In genomic region chr20:58893355-58894151, GRCh38 we compare ENCODE assay signal across 8 cellular contexts. TPM values are rescaled to one million over a fixed set of nuclear protein-coding genes. Genes with fewer than 3 reads are reported as not detected.
A peak's percentile ranks its signal among the peaks of the same experiment; 100 is the strongest.
DNase-seq lines count a peak whose midpoint lies in the region; ATAC-seq, FAIRE-seq and TF ChIP-seq lines count a peak whose summit lies in the region.

No MANE protein-coding gene starts in this region.

- H3K36me3 ChIP-seq in Panc1 (ENCODE audit: control insufficient read depth, insufficient read depth, low read length) (peaks cover 2% of the 10 kb centered on the region; the same call in 1 of the 2 replicates), endocrine pancreas (ENCODE audit: control insufficient read depth, insufficient read depth, low read length) (peaks cover 3% of the 10 kb centered on the region), prostate gland (no peaks in the 10 kb centered on the region)

- H3K4me1 ChIP-seq in Panc1 (ENCODE audit: control insufficient read depth, insufficient read depth, low read length) (peaks cover 36% of the 10 kb centered on the region), endocrine pancreas (ENCODE audit: control insufficient read depth, insufficient read depth, low read length) (peaks cover 31% of the 10 kb centered on the region), prostate gland (replicated peaks) (peaks cover 15% of the 10 kb centered on the region)

- in situ Hi-C loops in Panc1 (cut with HindIII; ENCODE audit: low pct_unique_long_range_greater_than_20kb, low sequenced_read_pairs): no loop called here

- POLR2A ChIA-PET in Panc1 (lab: Charles Lee): no interaction called here

- FAIRE-seq in GM19239 (lab: Jason Lieb, UNC): peak; percentile 31

- BruUV-seq in Panc1 (replicated peaks; lab: Mats Ljungman, UMichigan): TSS peak; percentile 58

- no peaks in the 10 kb centered on the region for H3K9me3 ChIP-seq in Panc1 (ENCODE audit: control insufficient read depth, insufficient read depth, low read depth, low read length)
- no peaks in the 10 kb centered on the region for H3K9me3 ChIP-seq in endocrine pancreas (ENCODE audit: control insufficient read depth, low read length)
- H3K9me3 ChIP-seq in prostate gland: no peaks in the 10 kb centered on the region

- H3K9ac ChIP-seq in endocrine pancreas (ENCODE audit: control insufficient read depth, insufficient read depth, low read length): no peak overlapping the region

- H3K27ac ChIP-seq in Panc1 (ENCODE audit: low read length): peak overlapping the region; percentile 70
- peak overlapping the region in 1 of 2 donors; percentile 98 for H3K27ac ChIP-seq in prostate gland

- ATAC-seq in Panc1: no peak

- 61% methylated on average over 5 of the region's 5 CpGs for WGBS in prostate gland

- intact Hi-C loops in Panc1 (cut with micrococcal nuclease; ENCODE audit: unreplicated experiment) (loop anchor here (10.0 kb wide), 1 partner anchor 91 kb away; the partner anchor contains the start of gene NELFCD), prostate gland (cut with DNase I) (loop anchor here (5.0 kb wide), 1 partner anchor 139 kb away; the partner anchor contains the start of gene ATP5F1E)

- TF ChIP-seq CTCF in Panc1 (IDR thresholded peaks at IDR 0.05) (no peak), prostate gland (IDR thresholded peaks at IDR 0.05) (no peak)

- peak overlapping the region; percentile 68 to 77 for H3K4me3 ChIP-seq in Panc1 (ENCODE audit: low read depth in 2 of 2, low read length in 2 of 2)
- peak overlapping the region; percentile 92 for H3K4me3 ChIP-seq in endocrine pancreas (ENCODE audit: control insufficient read depth, insufficient read depth, low read length)
- H3K4me3 ChIP-seq in skeletal muscle cell (ENCODE audit: low read depth, low read length): peak overlapping the region; percentile 73
- no peak overlapping the region for H3K4me3 ChIP-seq in prostate gland

- CTCF ChIA-PET in Panc1 (lab: Charles Lee): no interaction called here

- no peak for DNase-seq in GM19239 (ENCODE audit: insufficient read length, low spot score)
- no peak for DNase-seq in Panc1 (ENCODE audit: low read depth, low spot score)
- no peak for DNase-seq in skeletal muscle cell (ENCODE audit: low read depth)
- DNase-seq in prostate gland (ENCODE audit: low spot score): no peak
- no peak for DNase-seq in occipital lobe (lab: John Stamatoyannopoulos, UW)
- DNase-seq in NCI-H1436 treated with DMSO at 0.1 percent for 48 hours (lab: John Stamatoyannopoulos, UW): no peak
- no peak for DNase-seq in EL

- TF ChIP-seq POLR2A in prostate gland (IDR thresholded peaks at IDR 0.05): no peak

- H3K27me3 ChIP-seq in Panc1 (ENCODE audit: control insufficient read depth, insufficient read depth, low read length) (no peaks in the 10 kb centered on the region), endocrine pancreas (ENCODE audit: control insufficient read depth, insufficient read depth, low read length) (no peaks in the 10 kb centered on the region), prostate gland (replicated peaks; ENCODE audit: insufficient read depth) (no peaks in the 10 kb centered on the region)

RNA-seq across cellular contexts. Expression of gene GNAS, which starts 41.0 kb away (rescaled TPM):
- 756 TPM for total RNA-seq in Panc1 (2021; ENCODE audit: unreplicated experiment)
- polyA plus RNA-seq in Panc1 (2012; ENCODE audit: insufficient read length): 1,834 TPM
- total RNA-seq in prostate gland: 100 to 1,000 TPM; 644 to 900 TPM
- 344 TPM for total RNA-seq in occipital lobe

RNA-seq across cellular contexts. Expression of gene GNAS-AS1, which starts 42.9 kb away (rescaled TPM):
- total RNA-seq in Panc1 (2021; ENCODE audit: unreplicated experiment): not detected
- polyA plus RNA-seq in Panc1 (2012; ENCODE audit: insufficient read length): not detected
- total RNA-seq in prostate gland: 1 to 10 TPM in 1 of 2 donors, under 1 TPM in 1; 0.50 to 1.8 TPM
- total RNA-seq in occipital lobe: 0.94 TPM

Comparison
In these comparisons a context has a peak if more than half of its experiments do, and no peak if none do; other contexts are left out.
1. H3K4me3 ChIP-seq: peak in Panc1 (2 of 2), endocrine pancreas (single experiment) and skeletal muscle cell (single experiment); none in prostate gland (0 of 2).